Comparison of ENCODE assay signal across 1 cellular context in genomic region chr17:75109047-75109406, GRCh38.
TF ChIP-seq lines count a peak whose summit lies in the region.

No MANE protein-coding gene starts in this region.

TF ChIP-seq in HepG2, 621 proteins besides CTCF, POLR2A, EP300 and RAD21:
- TF ChIP-seq SSRP1 (CRISPR knock-in tag; IDR thresholded peaks at IDR 0.05), result peak; percentile 60; the same call in 1 of the 2 replicates
- TF ChIP-seq, protein P1, sequence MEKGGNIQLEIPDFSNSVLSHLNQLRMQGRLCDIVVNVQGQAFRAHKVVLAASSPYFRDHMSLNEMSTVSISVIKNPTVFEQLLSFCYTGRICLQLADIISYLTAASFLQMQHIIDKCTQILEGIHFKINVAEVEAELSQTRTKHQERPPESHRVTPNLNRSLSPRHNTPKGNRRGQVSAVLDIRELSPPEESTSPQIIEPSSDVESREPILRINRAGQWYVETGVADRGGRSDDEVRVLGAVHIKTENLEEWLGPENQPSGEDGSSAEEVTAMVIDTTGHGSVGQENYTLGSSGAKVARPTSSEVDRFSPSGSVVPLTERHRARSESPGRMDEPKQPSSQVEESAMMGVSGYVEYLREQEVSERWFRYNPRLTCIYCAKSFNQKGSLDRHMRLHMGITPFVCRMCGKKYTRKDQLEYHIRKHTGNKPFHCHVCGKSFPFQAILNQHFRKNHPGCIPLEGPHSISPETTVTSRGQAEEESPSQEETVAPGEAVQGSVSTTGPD (CRISPR knock-in tag; IDR thresholded peaks at IDR 0.05), result no peak
- TF ChIP-seq NR0B2 (CRISPR knock-in tag; IDR thresholded peaks at IDR 0.05), result no peak
- 0 out of 2 replicates have a peak, but pooled peaks have one; percentile 29 for TF ChIP-seq TGIF2 (CRISPR knock-in tag; IDR thresholded peaks at IDR 0.05)
- TF ChIP-seq HNRNPL (IDR thresholded peaks at IDR 0.05; ENCODE audit: low read depth, low read length), result 0 out of 2 replicates have a peak, but pooled peaks have one; percentile 9
- TF ChIP-seq ZNF138 (CRISPR knock-in tag; IDR thresholded peaks at IDR 0.05; ENCODE audit: low read depth), result no peak
- TF ChIP-seq PCBP1 (IDR thresholded peaks at IDR 0.05; ENCODE audit: borderline replicate concordance, low read depth, low read length), result 0 out of 2 replicates have a peak, but pooled peaks have one; percentile 29
- no peak for TF ChIP-seq ZBTB42 (CRISPR knock-in tag; IDR thresholded peaks at IDR 0.05)
- TF ChIP-seq, protein P2, sequence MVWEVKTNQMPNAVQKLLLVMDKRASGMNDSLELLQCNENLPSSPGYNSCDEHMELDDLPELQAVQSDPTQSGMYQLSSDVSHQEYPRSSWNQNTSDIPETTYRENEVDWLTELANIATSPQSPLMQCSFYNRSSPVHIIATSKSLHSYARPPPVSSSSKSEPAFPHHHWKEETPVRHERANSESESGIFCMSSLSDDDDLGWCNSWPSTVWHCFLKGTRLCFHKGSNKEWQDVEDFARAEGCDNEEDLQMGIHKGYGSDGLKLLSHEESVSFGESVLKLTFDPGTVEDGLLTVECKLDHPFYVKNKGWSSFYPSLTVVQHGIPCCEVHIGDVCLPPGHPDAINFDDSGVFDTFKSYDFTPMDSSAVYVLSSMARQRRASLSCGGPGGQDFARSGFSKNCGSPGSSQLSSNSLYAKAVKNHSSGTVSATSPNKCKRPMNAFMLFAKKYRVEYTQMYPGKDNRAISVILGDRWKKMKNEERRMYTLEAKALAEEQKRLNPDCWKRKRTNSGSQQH (CRISPR knock-in tag; IDR thresholded peaks at IDR 0.05; ENCODE audit: low read depth), result no peak
- no peak for TF ChIP-seq KDM6A (CRISPR knock-in tag; IDR thresholded peaks at IDR 0.05; ENCODE audit: low read depth)
- no peak for TF ChIP-seq AKAP8 (CRISPR knock-in tag; IDR thresholded peaks at IDR 0.05)
- no peak for TF ChIP-seq EED (CRISPR knock-in tag; IDR thresholded peaks at IDR 0.05)
- TF ChIP-seq, protein P3, sequence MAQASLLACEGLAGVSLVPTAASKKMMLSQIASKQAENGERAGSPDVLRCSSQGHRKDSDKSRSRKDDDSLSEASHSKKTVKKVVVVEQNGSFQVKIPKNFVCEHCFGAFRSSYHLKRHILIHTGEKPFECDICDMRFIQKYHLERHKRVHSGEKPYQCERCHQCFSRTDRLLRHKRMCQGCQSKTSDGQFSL (CRISPR knock-in tag; IDR thresholded peaks at IDR 0.05), result no peak
- no peak for TF ChIP-seq NFATC3 (CRISPR knock-in tag; IDR thresholded peaks at IDR 0.05)
- TF ChIP-seq KAT2B (IDR thresholded peaks at IDR 0.05; ENCODE audit: borderline replicate concordance, low read depth, low read length), result no peak
- TF ChIP-seq, protein P4, sequence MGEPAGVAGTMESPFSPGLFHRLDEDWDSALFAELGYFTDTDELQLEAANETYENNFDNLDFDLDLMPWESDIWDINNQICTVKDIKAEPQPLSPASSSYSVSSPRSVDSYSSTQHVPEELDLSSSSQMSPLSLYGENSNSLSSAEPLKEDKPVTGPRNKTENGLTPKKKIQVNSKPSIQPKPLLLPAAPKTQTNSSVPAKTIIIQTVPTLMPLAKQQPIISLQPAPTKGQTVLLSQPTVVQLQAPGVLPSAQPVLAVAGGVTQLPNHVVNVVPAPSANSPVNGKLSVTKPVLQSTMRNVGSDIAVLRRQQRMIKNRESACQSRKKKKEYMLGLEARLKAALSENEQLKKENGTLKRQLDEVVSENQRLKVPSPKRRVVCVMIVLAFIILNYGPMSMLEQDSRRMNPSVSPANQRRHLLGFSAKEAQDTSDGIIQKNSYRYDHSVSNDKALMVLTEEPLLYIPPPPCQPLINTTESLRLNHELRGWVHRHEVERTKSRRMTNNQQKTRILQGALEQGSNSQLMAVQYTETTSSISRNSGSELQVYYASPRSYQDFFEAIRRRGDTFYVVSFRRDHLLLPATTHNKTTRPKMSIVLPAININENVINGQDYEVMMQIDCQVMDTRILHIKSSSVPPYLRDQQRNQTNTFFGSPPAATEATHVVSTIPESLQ (CRISPR knock-in tag; conservative IDR thresholded peaks at IDR 0.05), result no peak
- TF ChIP-seq SP1 (IDR thresholded peaks at IDR 0.05), result no peak
- no peak for TF ChIP-seq SP1 (CRISPR knock-in tag; IDR thresholded peaks at IDR 0.05)
- TF ChIP-seq, protein P5, sequence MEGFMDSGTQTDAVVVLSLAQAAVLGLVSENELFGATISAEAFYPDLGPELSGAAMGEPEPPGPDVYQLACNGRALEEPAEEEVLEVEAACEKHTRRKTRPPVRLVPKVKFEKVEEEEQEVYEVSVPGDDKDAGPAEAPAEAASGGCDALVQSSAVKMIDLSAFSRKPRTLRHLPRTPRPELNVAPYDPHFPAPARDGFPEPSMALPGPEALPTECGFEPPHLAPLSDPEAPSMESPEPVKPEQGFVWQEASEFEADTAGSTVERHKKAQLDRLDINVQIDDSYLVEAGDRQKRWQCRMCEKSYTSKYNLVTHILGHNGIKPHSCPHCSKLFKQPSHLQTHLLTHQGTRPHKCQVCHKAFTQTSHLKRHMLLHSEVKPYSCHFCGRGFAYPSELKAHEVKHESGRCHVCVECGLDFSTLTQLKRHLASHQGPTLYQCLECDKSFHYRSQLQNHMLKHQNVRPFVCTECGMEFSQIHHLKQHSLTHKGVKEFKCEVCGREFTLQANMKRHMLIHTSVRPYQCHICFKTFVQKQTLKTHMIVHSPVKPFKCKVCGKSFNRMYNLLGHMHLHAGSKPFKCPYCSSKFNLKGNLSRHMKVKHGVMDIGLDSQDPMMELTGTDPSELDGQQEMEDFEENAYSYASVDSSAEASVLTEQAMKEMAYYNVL (CRISPR knock-in tag; IDR thresholded peaks at IDR 0.05; ENCODE audit: borderline replicate concordance), result no peak
